28 cellular contexts compared by ENCODE assay signal in genomic region chr14:66371776-66372175, GRCh38.
"Had no signal": no experiment of that assay in that cellular context is flagged by ENCODE, and none has a peak within 500 bp of the region (broad histone marks: within the 10 kb centered on the region; RNA-seq: fewer than 3 reads in every experiment).

No MANE protein-coding gene starts in this region.

- H3K27ac Mint-ChIP-seq: stimulated activated effector memory CD8-positive, alpha-beta T cell treated with anti-CD3 and anti-CD28 coated beads, Interleukin-12 subunit alpha, Interleukin-12 subunit beta, amount 100 ng/mL, for 72 hours; stimulated activated memory B cell treated with anti-CD40 and anti-IgM and Interleukin-4, amounts not matched to agents 10 μg/mL and 1 μg/mL and 100 μg/mL, for 72 hours; stimulated activated naive B cell treated with anti-CD40 and anti-IgM and Interleukin-4, amounts not matched to agents 10 μg/mL and 1 μg/mL and 100 μg/mL, for 72 hours; stimulated activated naive CD8-positive, alpha-beta T cell treated with anti-CD3 and anti-CD28 coated beads, Interleukin-15, Interleukin-2, amounts not matched to agents 100 ng/mL and 50 ng/mL, for 24 hours; type B pancreatic cell had no signal

- H3K9me3 ChIP-seq: stomach, suprapubic skin, testis, thoracic aorta, thyroid gland, tibial artery, tibial nerve, transverse colon, upper lobe of left lung, upper lobe of right lung, uterus, vagina had no signal

- H3K36me3 Mint-ChIP-seq: stimulated activated effector memory CD8-positive, alpha-beta T cell treated with anti-CD3 and anti-CD28 coated beads, Interleukin-12 subunit alpha, Interleukin-12 subunit beta, amount 100 ng/mL, for 72 hours; stimulated activated memory B cell treated with anti-CD40 and anti-IgM and Interleukin-4, amounts not matched to agents 10 μg/mL and 1 μg/mL and 100 μg/mL, for 72 hours; stimulated activated naive B cell treated with anti-CD40 and anti-IgM and Interleukin-4, amounts not matched to agents 10 μg/mL and 1 μg/mL and 100 μg/mL, for 72 hours; type B pancreatic cell had no signal

- H3K27ac ChIP-seq: stomach, suprapubic skin, testis, thoracic aorta, thyroid gland, tibial artery, tibial nerve, transverse colon, upper lobe of left lung, upper lobe of right lung, uterus, vagina had no signal

- H3K4me1 Mint-ChIP-seq: stimulated activated effector memory CD8-positive, alpha-beta T cell treated with anti-CD3 and anti-CD28 coated beads, Interleukin-12 subunit alpha, Interleukin-12 subunit beta, amount 100 ng/mL, for 72 hours; stimulated activated memory B cell treated with anti-CD40 and anti-IgM and Interleukin-4, amounts not matched to agents 10 μg/mL and 1 μg/mL and 100 μg/mL, for 72 hours; stimulated activated naive B cell treated with anti-CD40 and anti-IgM and Interleukin-4, amounts not matched to agents 10 μg/mL and 1 μg/mL and 100 μg/mL, for 72 hours; stimulated activated naive CD8-positive, alpha-beta T cell treated with anti-CD3 and anti-CD28 coated beads, Interleukin-15, amount 100 ng/mL, for 72 hours had no signal

- H3K4me3 ChIP-seq: stomach, suprapubic skin, testis, thoracic aorta, thyroid gland, tibial artery, tibial nerve, transverse colon, upper lobe of left lung, upper lobe of right lung, uterus, vagina had no signal

- H3K27me3 ChIP-seq: stomach, suprapubic skin, testis, thyroid gland, tibial artery, tibial nerve, transverse colon, upper lobe of left lung, upper lobe of right lung, uterus, vagina had no signal

- ATAC-seq: stimulated activated effector memory CD8-positive, alpha-beta T cell treated with anti-CD3 and anti-CD28 coated beads, Interleukin-12 subunit alpha, Interleukin-12 subunit beta, amount 100 ng/mL, for 72 hours; stimulated activated memory B cell treated with anti-CD40 and anti-IgM and Interleukin-4, amounts not matched to agents 10 μg/mL and 1 μg/mL and 100 μg/mL, for 72 hours; stimulated activated naive B cell treated with anti-CD40 and anti-IgM and Interleukin-4, amounts not matched to agents 10 μg/mL and 1 μg/mL and 100 μg/mL, for 72 hours; stimulated activated naive CD8-positive, alpha-beta T cell treated with anti-CD3 and anti-CD28 coated beads, Interleukin-15, amount 100 ng/mL, for 72 hours; stimulated activated naive CD8-positive, alpha-beta T cell treated with anti-CD3 and anti-CD28 coated beads, Interleukin-15, Interleukin-2, amounts not matched to agents 100 U/mL and 50 U/mL, for 24 hours; upper lobe of right lung had no signal

- H3K9me3 Mint-ChIP-seq: stimulated activated effector memory CD8-positive, alpha-beta T cell treated with anti-CD3 and anti-CD28 coated beads, Interleukin-12 subunit alpha, Interleukin-12 subunit beta, amount 100 ng/mL, for 72 hours; stimulated activated memory B cell treated with anti-CD40 and anti-IgM and Interleukin-4, amounts not matched to agents 10 μg/mL and 1 μg/mL and 100 μg/mL, for 72 hours; stimulated activated naive B cell treated with anti-CD40 and anti-IgM and Interleukin-4, amounts not matched to agents 10 μg/mL and 1 μg/mL and 100 μg/mL, for 72 hours; stimulated activated naive CD8-positive, alpha-beta T cell treated with anti-CD3 and anti-CD28 coated beads, Interleukin-15, amount 100 ng/mL, for 72 hours; stimulated activated naive CD8-positive, alpha-beta T cell treated with anti-CD3 and anti-CD28 coated beads, Interleukin-15, Interleukin-2, amounts not matched to agents 100 ng/mL and 50 ng/mL, for 24 hours; type B pancreatic cell had no signal

- DNase-seq: stimulated activated CD4-positive, alpha-beta T cell treated with anti-CD3 and anti-CD28 coated beads, Interleukin-2, amount 100 ng/mL, for 48 hours; stimulated activated CD4-positive, alpha-beta T cell treated with anti-CD3 and anti-CD28 coated beads, Interleukin-4, amount 100 ng/mL, for 1 hour; stimulated activated CD4-positive, alpha-beta T cell treated with anti-CD3 and anti-CD28 coated beads, Interleukin-4, amount 100 ng/mL, for 24 hours; stimulated activated CD4-positive, alpha-beta T cell treated with anti-CD3 and anti-CD28 coated beads, Interleukin-4, amount 100 ng/mL, for 4 hours; stimulated activated CD8-positive, alpha-beta memory T cell treated with anti-CD3 and anti-CD28 coated beads, Interleukin-4, amount 100 ng/mL, for 48 hours; stimulated activated naive B cell treated with anti-CD40 and anti-IgM and Interleukin-4, amounts not matched to agents 10 μg/mL and 1 μg/mL and 100 μg/mL, for 72 hours; stimulated activated naive CD4-positive, alpha-beta T cell; stimulated activated naive CD4-positive, alpha-beta T cell treated with Interleukin-2 at 50 U/mL for 16 hours; stimulated activated naive CD8-positive, alpha-beta T cell treated with anti-CD3 and anti-CD28 coated beads, Interleukin-15, amount 100 ng/mL, for 72 hours; stimulated activated naive CD8-positive, alpha-beta T cell treated with anti-CD3 and anti-CD28 coated beads, Interleukin-15, Interleukin-2, amounts not matched to agents 100 U/mL and 50 U/mL, for 24 hours; stomach; substantia nigra; testis; thyroid gland; tibial artery; transverse colon; trophoblast cell; upper lobe of left lung; upper lobe of right lung; uterus had no signal

- H3K4me3 Mint-ChIP-seq: stimulated activated effector memory CD8-positive, alpha-beta T cell treated with anti-CD3 and anti-CD28 coated beads, Interleukin-12 subunit alpha, Interleukin-12 subunit beta, amount 100 ng/mL, for 72 hours; stimulated activated memory B cell treated with anti-CD40 and anti-IgM and Interleukin-4, amounts not matched to agents 10 μg/mL and 1 μg/mL and 100 μg/mL, for 72 hours; stimulated activated naive B cell treated with anti-CD40 and anti-IgM and Interleukin-4, amounts not matched to agents 10 μg/mL and 1 μg/mL and 100 μg/mL, for 72 hours; stimulated activated naive CD8-positive, alpha-beta T cell treated with anti-CD3 and anti-CD28 coated beads, Interleukin-15, amount 100 ng/mL, for 72 hours; stimulated activated naive CD8-positive, alpha-beta T cell treated with anti-CD3 and anti-CD28 coated beads, Interleukin-15, Interleukin-2, amounts not matched to agents 100 ng/mL and 50 ng/mL, for 24 hours; type B pancreatic cell had no signal

- H3K36me3 ChIP-seq: stomach, suprapubic skin, thoracic aorta, thyroid gland, tibial artery, tibial nerve, transverse colon, upper lobe of left lung, upper lobe of right lung, uterus, vagina had no signal

- H3K4me1 ChIP-seq: stomach, suprapubic skin, testis, thyroid gland, tibial artery, tibial nerve, upper lobe of left lung, upper lobe of right lung, uterus, vagina had no signal

- H3K27me3 Mint-ChIP-seq: stimulated activated memory B cell treated with anti-CD40 and anti-IgM and Interleukin-4, amounts not matched to agents 10 μg/mL and 1 μg/mL and 100 μg/mL, for 72 hours; stimulated activated naive B cell treated with anti-CD40 and anti-IgM and Interleukin-4, amounts not matched to agents 10 μg/mL and 1 μg/mL and 100 μg/mL, for 72 hours; stimulated activated naive CD8-positive, alpha-beta T cell treated with anti-CD3 and anti-CD28 coated beads, Interleukin-15, amount 100 ng/mL, for 72 hours; stimulated activated naive CD8-positive, alpha-beta T cell treated with anti-CD3 and anti-CD28 coated beads, Interleukin-15, Interleukin-2, amounts not matched to agents 100 ng/mL and 50 ng/mL, for 24 hours had no signal
